In genomic region chr6:167858086-167858591, GRCh38 we compare ENCODE assay signal across 1 cellular context.
TF ChIP-seq lines count a peak whose summit lies in the region.

No MANE protein-coding gene starts in this region.

TF ChIP-seq in GM23338, 12 proteins besides CTCF, POLR2A, EP300 and RAD21 (continued from another document):
- TF ChIP-seq ZNF462 (CRISPR knock-in tag; IDR thresholded peaks at IDR 0.05) = no peak
